ENCODE assay signal across 23 cellular contexts in the genomic region with DNA sequence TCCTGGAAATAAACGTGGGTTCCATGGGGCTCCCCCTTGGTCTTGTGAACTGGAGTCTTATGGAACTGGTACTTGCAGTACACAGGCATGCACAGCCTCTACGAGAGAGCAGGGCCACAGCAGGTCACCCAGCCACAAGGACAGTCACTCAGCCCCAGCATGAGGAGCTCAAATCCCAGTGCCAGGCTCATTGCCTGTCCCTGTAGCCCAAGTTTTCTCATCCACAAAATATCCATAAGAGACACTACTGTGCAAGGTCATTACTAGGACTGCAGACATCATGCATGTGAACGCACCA. TPM values are rescaled to one million over a fixed set of nuclear protein-coding genes. Genes with fewer than 3 reads are reported as not detected.
"Had no signal": no experiment of that assay in that cellular context is flagged by ENCODE, and none has a peak within 500 bp of the region (broad histone marks: within the 10 kb centered on the region; RNA-seq: fewer than 3 reads in every experiment).

No MANE protein-coding gene starts in this region.

- DNase-seq: KBM-7, NCI-H1092, NCI-H1105 treated with DMSO at 0.1 percent for 48 hours, NCI-H1417 treated with DMSO at 0.1 percent for 48 hours, NCI-H146, NCI-H1694 treated with DMSO at 0.1 percent for 48 hours, NCI-H1930, NCI-H2081, NCI-H2107, NCI-H226, NCI-H446, NCI-H510A, NCI-H524 treated with DMSO at 0.1 percent for 48 hours, NCI-H69, NCI-H774, Right ventricle myocardium superior, RPMI8226, SIG-M5 had no signal

- H3K9me3 ChIP-seq: SJSA1 had no signal

- H3K36me3 ChIP-seq: SJSA1 had no signal

- H3K27ac ChIP-seq: HL-60, SJSA1, SK-N-MC had no signal

- H3K27me3 ChIP-seq: SJSA1 had no signal

- H3K4me3 ChIP-seq: SJSA1, SK-N-MC had no signal

RNA-seq across cellular contexts. Expression of gene CFAP92, which starts 48.0 kb away (rescaled TPM):
- total RNA-seq: LHCN-M2, Right ventricle myocardium superior had no signal

RNA-seq across cellular contexts. Expression of gene EFCC1, which starts 55.3 kb away (rescaled TPM):
- total RNA-seq: LHCN-M2, MCF 10A had no signal
